In genomic region chr3:31370681-31371080, GRCh38 we compare ENCODE assay signal across 20 cellular contexts.
DNase-seq lines count a peak whose midpoint lies in the region; ATAC-seq, FAIRE-seq and TF ChIP-seq lines count a peak whose summit lies in the region.
"Had no signal": no experiment of that assay in that cellular context is flagged by ENCODE, and none has a peak within 500 bp of the region (broad histone marks: within the 10 kb centered on the region; RNA-seq: fewer than 3 reads in every experiment).

No MANE protein-coding gene starts in this region.

- H3K9me2 ChIP-seq in hepatocyte (replicated peaks; ENCODE audit: insufficient read depth) = no peaks in the 10 kb centered on the region

- H3K79me2 ChIP-seq in hepatocyte = no peaks in the 10 kb centered on the region

- H3K4me1 ChIP-seq in hepatocyte (ENCODE audit: insufficient read depth) = peaks cover 20% of the 10 kb centered on the region

- no peak overlapping the region for H2AFZ ChIP-seq in hepatocyte

- H3K9me3 ChIP-seq in hepatocyte (ENCODE audit: low read depth) = no peaks in the 10 kb centered on the region
- H3K9me3 ChIP-seq: neutrophil, tibial artery had no signal

- in situ Hi-C loops in GM13976 (cut with MboI; ENCODE audit: low sequenced_read_pairs, unreplicated experiment) = no loop called here

- H3K27me3 ChIP-seq in bronchial epithelial cell (ENCODE audit: control insufficient read depth, insufficient read depth, low read length) (no peaks in the 10 kb centered on the region), hepatocyte (no peaks in the 10 kb centered on the region)
- H3K27me3 ChIP-seq: cardiac muscle cell, neutrophil, tibial artery had no signal

- DNase-seq in SIG-M5 treated with dmso at 0.1 percent for 504 hours (lab: John Stamatoyannopoulos, UW; ENCODE audit: unreplicated experiment) (peak; percentile 25), SIG-M5 (lab: John Stamatoyannopoulos, UW) (no peak), bronchial epithelial cell (ENCODE audit: low read depth) (peak; percentile 33), hepatocyte (ENCODE audit: low spot score) (peak; percentile 59), renal cortical epithelial cell (ENCODE audit: low read depth) (peak; percentile 52), GM13976 (ENCODE audit: low spot score) (no peak), NCI-H2196 (lab: John Stamatoyannopoulos, UW; ENCODE audit: unreplicated experiment) (no peak)
- DNase-seq: activated CD4-positive, alpha-beta T cell treated with anti-CD3 and anti-CD28 coated beads for 1 hour; activated CD8-positive, alpha-beta T cell treated with anti-CD3 and anti-CD28 coated beads for 36 hours; aorta; naive B cell; NCI-H1436; stimulated activated naive CD8-positive, alpha-beta T cell treated with anti-CD3 and anti-CD28 coated beads, Interleukin-15, amount 100 ng/mL, for 72 hours; T-helper 2 cell; tibial artery had no signal

- H3K4me3 ChIP-seq in bronchial epithelial cell (ENCODE audit: low read depth, low read length) (no peak overlapping the region), hepatocyte (no peak overlapping the region)
- H3K4me3 ChIP-seq: cardiac muscle cell, tibial artery had no signal

- TF ChIP-seq CTCF in bronchial epithelial cell (IDR thresholded peaks at IDR 0.05; ENCODE audit: insufficient read depth, low read length, severe bottlenecking) = no peak
- no peak for TF ChIP-seq CTCF in hepatocyte (IDR thresholded peaks at IDR 0.05; ENCODE audit: poor library complexity)
- TF ChIP-seq CTCF in GM13976 (IDR thresholded peaks at IDR 0.05; ENCODE audit: borderline replicate concordance, control extremely low read depth, extremely low read depth, insufficient read depth, missing control alignments) = no peak

- H3K36me3 ChIP-seq in bronchial epithelial cell (ENCODE audit: control insufficient read depth, insufficient read depth, low read length) (no peaks in the 10 kb centered on the region), hepatocyte (replicated peaks; ENCODE audit: insufficient read depth, low read depth) (no peaks in the 10 kb centered on the region)
- H3K36me3 ChIP-seq: cardiac muscle cell, neutrophil, tibial artery had no signal

- no peak for ATAC-seq in GM21576 (IDR thresholded peaks at IDR 0.05; ENCODE audit: unreplicated experiment)
- ATAC-seq: stimulated activated naive CD8-positive, alpha-beta T cell treated with anti-CD3 and anti-CD28 coated beads, Interleukin-15, amount 100 ng/mL, for 72 hours had no signal

- H3K27ac ChIP-seq in hepatocyte = peak overlapping the region; percentile 77
- H3K27ac ChIP-seq: 22Rv1, cardiac muscle cell, neutrophil had no signal

- FAIRE-seq in bronchial epithelial cell (lab: Jason Lieb, UNC) = no peak
- FAIRE-seq: GM12891 had no signal

- H4K20me1 ChIP-seq in hepatocyte (ENCODE audit: insufficient read depth, poor library complexity, severe bottlenecking) = no peaks in the 10 kb centered on the region

- WGBS in hepatocyte (ENCODE audit: low lambda C conversion rate, missing lambda C conversion rate) = 19% methylated on average over 2 of the region's 2 CpGs

- peak overlapping the region; percentile 49 for H3K4me2 ChIP-seq in hepatocyte

Comparison
In these comparisons a context has a peak if more than half of its experiments do, and no peak if none do; other contexts are left out.
1. DNase-seq: peak in SIG-M5 treated with dmso at 0.1 percent for 504 hours (single experiment), bronchial epithelial cell (single experiment), hepatocyte (single experiment) and renal cortical epithelial cell (single experiment); none in SIG-M5 (single experiment), GM13976 (single experiment) and NCI-H2196 (single experiment).